Comparison of ENCODE assay signal across 26 cellular contexts in the genomic region with DNA sequence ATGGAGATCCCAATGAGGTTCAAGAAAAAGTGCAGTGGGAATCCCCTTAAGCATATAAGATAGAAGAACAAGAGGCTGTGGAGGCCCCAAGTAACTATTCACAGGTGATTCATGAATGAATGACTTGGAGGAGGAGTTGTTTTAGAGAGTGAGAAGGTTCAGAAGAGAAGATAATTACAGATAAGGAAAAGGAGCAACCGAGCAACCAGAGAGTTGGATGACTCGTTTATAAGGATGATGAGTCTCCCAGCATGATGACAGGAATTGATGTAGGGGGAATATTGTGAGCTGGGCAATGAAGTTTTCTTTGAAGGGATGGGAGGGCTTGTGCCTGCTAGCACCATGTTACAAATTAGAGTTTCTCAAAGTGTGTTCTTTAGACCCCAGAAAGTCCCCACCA. TPM values are rescaled to one million over a fixed set of nuclear protein-coding genes. Genes with fewer than 3 reads are reported as not detected.
DNase-seq lines count a peak whose midpoint lies in the region; ATAC-seq, FAIRE-seq and TF ChIP-seq lines count a peak whose summit lies in the region.
"Had no signal": no experiment of that assay in that cellular context is flagged by ENCODE, and none has a peak within 500 bp of the region (broad histone marks: within the 10 kb centered on the region; RNA-seq: fewer than 3 reads in every experiment).

No MANE protein-coding gene starts in this region.

- intact Hi-C loops in aorta (cut with DNase I) = no loop called here
- intact Hi-C loops in PC-3 (cut with micrococcal nuclease) = no loop called here

- no peaks in the 10 kb centered on the region for H3K9me2 ChIP-seq in GM23248 (ENCODE audit: insufficient read depth)
- no peaks in the 10 kb centered on the region for H3K9me2 ChIP-seq in PC-3 (replicated peaks; ENCODE audit: low read length)

- H3K79me2 ChIP-seq in GM23248 (ENCODE audit: insufficient read depth) (no peaks in the 10 kb centered on the region), PC-3 (ENCODE audit: low read length) (no peaks in the 10 kb centered on the region)

- CTCF ChIA-PET in PC-3 (lab: Charles Lee) = no interaction called here

- no peaks in the 10 kb centered on the region for H3K9me3 ChIP-seq in GM23248 (ENCODE audit: low read depth)
- peaks cover 5% of the 10 kb centered on the region for H3K9me3 ChIP-seq in aorta (ENCODE audit: control insufficient read depth, low read length)
- no peaks in the 10 kb centered on the region for H3K9me3 ChIP-seq in PC-3 (ENCODE audit: low read length)

- no TSS peak for BruUV-seq in PC-3 (replicated peaks; lab: Mats Ljungman, UMichigan)

- H3K27me3 ChIP-seq in GM23248 (replicated peaks; ENCODE audit: insufficient read depth) (no peaks in the 10 kb centered on the region), bronchial epithelial cell (ENCODE audit: control insufficient read depth, insufficient read depth, low read length) (no peaks in the 10 kb centered on the region), foreskin keratinocyte (no peaks in the 10 kb centered on the region), aorta (ENCODE audit: control insufficient read depth in 1 of 2, insufficient read depth in 2 of 2, low read length in 1 of 2) (no peaks in the 10 kb centered on the region), PC-3 (ENCODE audit: low read length) (peaks cover 54% of the 10 kb centered on the region)

- no peak overlapping the region for H3K4me2 ChIP-seq in GM23248 (ENCODE audit: unreplicated experiment)
- H3K4me2 ChIP-seq in PC-3 (ENCODE audit: low read length) = no peak overlapping the region

- H3F3A ChIP-seq in GM23248 (ENCODE audit: insufficient read depth) (peaks cover 35% of the 10 kb centered on the region), PC-3 (ENCODE audit: low read length, unreplicated experiment) (no peaks in the 10 kb centered on the region)

- DNase-seq in AG08395 (ENCODE audit: low spot score) = peak; percentile 6
- peak; percentile 38 for DNase-seq in GM23248
- DNase-seq in bronchial epithelial cell (ENCODE audit: low read depth) = peak; percentile 53
- DNase-seq in foreskin keratinocyte = peak in 1 of 2 donors; percentile 47
- no peak for DNase-seq in HCEC 1CT
- no peak for DNase-seq in DMS153 treated with DMSO at 0.1 percent for 48 hours (lab: John Stamatoyannopoulos, UW; ENCODE audit: unreplicated experiment)
- DNase-seq in aorta = no peak
- no peak for DNase-seq in PC-3
- DNase-seq: DMS79, GOT3, Kasumi-1, MM.1S, NCI-H1048, NCI-H1436, NCI-H187 treated with DMSO at 0.1 percent for 48 hours, NCI-H510A treated with DMSO at 0.1 percent for 48 hours, NCI-H748 treated with DMSO at 0.1 percent for 48 hours, SHP77 treated with DMSO at 0.1 percent for 48 hours had no signal

- H2AFZ ChIP-seq in GM23248 (no peak overlapping the region), PC-3 (ENCODE audit: low read length) (no peak overlapping the region)

- H3K36me3 ChIP-seq in GM23248 (ENCODE audit: low read depth) (no peaks in the 10 kb centered on the region), bronchial epithelial cell (ENCODE audit: control insufficient read depth, insufficient read depth, low read length) (no peaks in the 10 kb centered on the region), aorta (ENCODE audit: control insufficient read depth in 1 of 2, insufficient read depth in 2 of 2, low read length in 1 of 2) (no peaks in the 10 kb centered on the region), PC-3 (ENCODE audit: low read depth, low read length) (no peaks in the 10 kb centered on the region)

- in situ Hi-C loops in GM23248 (cut with MboI) = no loop called here

- no peak overlapping the region for H3K9ac ChIP-seq in GM23248
- no peak overlapping the region for H3K9ac ChIP-seq in PC-3 (ENCODE audit: low read length)

- H3K27ac ChIP-seq in GM23248 (no peak overlapping the region), foreskin keratinocyte (no peak overlapping the region), aorta (ENCODE audit: low read depth in 1 of 2, low read length in 2 of 2) (no peak overlapping the region), PC-3 (ENCODE audit: low read length) (no peak overlapping the region)
- H3K27ac ChIP-seq: C4-2B, RWPE1, SK-N-MC had no signal

- 5 to 9% methylated on average over 2 of the region's 2 CpGs for WGBS in GM23248 (ENCODE audit: low coverage in 1 of 2, low lambda C conversion rate in 2 of 2, missing lambda C conversion rate in 2 of 2), 2 experiments
- 73 to 74% methylated on average over 2 of the region's 2 CpGs for WGBS in aorta, 2 donors

- FAIRE-seq in bronchial epithelial cell (lab: Jason Lieb, UNC) = no peak
- FAIRE-seq: GM12891 had no signal

- H4K20me1 ChIP-seq in GM23248 (ENCODE audit: insufficient read depth) (no peaks in the 10 kb centered on the region), PC-3 (ENCODE audit: low read length) (no peaks in the 10 kb centered on the region)

- ATAC-seq in foreskin keratinocyte (peak; percentile 74), aorta (ENCODE audit: low FRiP score) (no peak), PC-3 (no peak)
- ATAC-seq: HCT116 had no signal

- POLR2A ChIA-PET in PC-3 (lab: Charles Lee; ENCODE audit: unreplicated experiment) = no interaction called here

- no peak overlapping the region for H3K4me3 ChIP-seq in GM23248
- no peak overlapping the region for H3K4me3 ChIP-seq in bronchial epithelial cell (ENCODE audit: low read depth, low read length)
- H3K4me3 ChIP-seq in aorta (ENCODE audit: low read length in 2 of 2) = no peak overlapping the region
- H3K4me3 ChIP-seq in PC-3 (ENCODE audit: low read length) = no peak overlapping the region
- H3K4me3 ChIP-seq: SK-N-MC had no signal

- H3K4me1 ChIP-seq in GM23248 (ENCODE audit: insufficient read depth) = peaks cover 31% of the 10 kb centered on the region
- peaks cover 13% of the 10 kb centered on the region for H3K4me1 ChIP-seq in foreskin keratinocyte
- H3K4me1 ChIP-seq in aorta (ENCODE audit: control insufficient read depth in 1 of 2, insufficient read depth in 2 of 2, low read length in 2 of 2) = no peaks in the 10 kb centered on the region
- no peaks in the 10 kb centered on the region for H3K4me1 ChIP-seq in PC-3 (ENCODE audit: insufficient read depth, low read length)

- TF ChIP-seq CTCF in bronchial epithelial cell (IDR thresholded peaks at IDR 0.05; ENCODE audit: insufficient read depth, low read length, severe bottlenecking) (no peak), foreskin keratinocyte (conservative IDR thresholded peaks at IDR 0.05) (no peak), PC-3 (conservative IDR thresholded peaks at IDR 0.05; ENCODE audit: low read depth, low read length) (no peak)

RNA-seq across cellular contexts. Expression of a gene that starts 9.8 kb away (rescaled TPM):
- total RNA-seq in GM23248 (2014; rRNA removed; shearing (Covaris generic)) = not detected in 2 replicates
- polyA plus RNA-seq in GM23248 (2016; fragmentation: Nextera tagmentation; extraction: Ambion mirVana) = not detected in 2 replicates
- total RNA-seq in bronchial epithelial cell = not detected in 2 replicates
- not detected in 2 replicates for total RNA-seq in foreskin keratinocyte
- polyA plus RNA-seq in foreskin keratinocyte = not detected in 2 replicates
- total RNA-seq in aorta = not detected
- not detected for polyA plus RNA-seq in aorta
- not detected in 2 replicates for total RNA-seq in PC-3 (2014; rRNA removed)
- total RNA-seq: A172, G401 had no signal
- polyA plus RNA-seq: AG04450 had no signal

RNA-seq across cellular contexts. Expression of a gene that starts 45.2 kb away (rescaled TPM):
- not detected in 2 replicates for total RNA-seq in GM23248 (2014; rRNA removed; shearing (Covaris generic))
- polyA plus RNA-seq in GM23248 (2016; fragmentation: Nextera tagmentation; extraction: Ambion mirVana) (not detected in 2 replicates), foreskin keratinocyte (not detected in 2 replicates), aorta (1 to 10 TPM in 1 of 2 donors, not detected in 1; 1.5 TPM)
- total RNA-seq in bronchial epithelial cell (0.13 TPM in 1 of 2 replicates, not detected in the other), foreskin keratinocyte (not detected in 2 replicates), aorta (not detected), PC-3 (2014; rRNA removed) (not detected in 2 replicates)
- total RNA-seq: G401 had no signal
- polyA plus RNA-seq: AG04450 had no signal

Comparison
In these comparisons a context has a peak if more than half of its experiments do, and no peak if none do; other contexts are left out.
1. DNase-seq: peak in AG08395 (single experiment), GM23248 (single experiment) and bronchial epithelial cell (single experiment); none in HCEC 1CT (single experiment), DMS153 treated with DMSO at 0.1 percent for 48 hours (single experiment), aorta (0 of 2) and PC-3 (single experiment).